20 cellular contexts compared by ENCODE assay signal in genomic region chr18:50790956-50791355, GRCh38. TPM values are rescaled to one million over a fixed set of nuclear protein-coding genes. Genes with fewer than 3 reads are reported as not detected.
DNase-seq lines count a peak whose midpoint lies in the region; ATAC-seq and TF ChIP-seq lines count a peak whose summit lies in the region.
"Had no signal": no experiment of that assay in that cellular context is flagged by ENCODE, and none has a peak within 500 bp of the region (broad histone marks: within the 10 kb centered on the region; RNA-seq: fewer than 3 reads in every experiment).

No MANE protein-coding gene starts in this region.

- intact Hi-C loops in mammary epithelial cell (cut with micrococcal nuclease): no loop called here
- intact Hi-C loops in MCF 10A (cut with micrococcal nuclease): no loop called here

- no peak overlapping the region for H3K27ac ChIP-seq in mammary epithelial cell (ENCODE audit: insufficient read depth, low read depth, low read length)
- H3K27ac ChIP-seq in endodermal cell (ENCODE audit: low read depth, low read length): no peak overlapping the region
- H3K27ac ChIP-seq: BLaER1 treated with 17β-estradiol and CSF1 and Interleukin-3, amounts not matched to agents 10 nM and 100 nM; KMS-11 had no signal

- DNase-seq in mammary epithelial cell (peak; percentile 36), MCF 10A (ENCODE audit: unreplicated experiment) (no peak), NCI-H146 treated with DMSO at 0.1 percent for 48 hours (lab: John Stamatoyannopoulos, UW; ENCODE audit: unreplicated experiment) (peak; percentile 94), endodermal cell (no peak)
- no peak for DNase-seq in activated CD4-positive, alpha-beta T cell treated with anti-CD3 and anti-CD28 coated beads, Interleukin-2, amount 50 U/mL, for 4 hours
- DNase-seq: CD8-positive, alpha-beta T cell; DMS53; EL; NCI-H1436 treated with DMSO at 0.1 percent for 48 hours; NCI-H2081 treated with DMSO at 0.1 percent for 48 hours; NCI-H226; SIG-M5; T-cell had no signal

- no peak overlapping the region for H3K4me3 ChIP-seq in mammary epithelial cell (replicated peaks in 1 of 3; ENCODE audit: insufficient read depth in 1 of 3, low read depth in 2 of 3, low read length in 3 of 3)
- no peak overlapping the region for H3K4me3 ChIP-seq in endodermal cell (ENCODE audit: low read length)
- H3K4me3 ChIP-seq: BLaER1 treated with 17β-estradiol and CSF1 and Interleukin-3, amounts not matched to agents 10 nM and 100 nM; GM12878 had no signal

- H3K4me3 Mint-ChIP-seq in MCF 10A (ENCODE audit: unreplicated experiment) (no peak overlapping the region), endodermal cell (no peak overlapping the region)
- H3K4me3 Mint-ChIP-seq: CD8-positive, alpha-beta T cell; T-cell had no signal

- CTCF ChIA-PET in mammary epithelial cell (lab: Charles Lee; ENCODE audit: low non-redundant PET) (no interaction called here), MCF 10A (lab: Yijun Ruan, JAX) (interaction anchor here (1.0 to 1.8 kb wide), 4 partner anchors 9 to 433 kb away, joined by 3 to 6 read pairs (median 4); no protein-coding TSS in a partner anchor)

- no peak overlapping the region for H3K9ac ChIP-seq in mammary epithelial cell (ENCODE audit: insufficient read depth, low read length)
- H3K9ac ChIP-seq in endodermal cell (ENCODE audit: extremely low read depth, low read length, poor library complexity, severe bottlenecking): no peak overlapping the region
- H3K9ac ChIP-seq: BLaER1 treated with 17β-estradiol and CSF1 and Interleukin-3, amounts not matched to agents 10 nM and 100 nM; KMS-11 had no signal

- no peak for ATAC-seq in GM18861 (IDR thresholded peaks at IDR 0.05; ENCODE audit: unreplicated experiment)
- ATAC-seq in HG03095 (IDR thresholded peaks at IDR 0.05; ENCODE audit: unreplicated experiment): no peak
- ATAC-seq: CD8-positive, alpha-beta T cell; GM12878; SK-N-SH treated with all-trans-retinoic acid at 6 μM for 48 hours; T-cell had no signal

- H3K9me3 ChIP-seq in mammary epithelial cell (replicated peaks; ENCODE audit: insufficient read depth, low read length) (no peaks in the 10 kb centered on the region), endodermal cell (ENCODE audit: control insufficient read depth, low read length) (no peaks in the 10 kb centered on the region)
- H3K9me3 ChIP-seq: BLaER1 treated with 17β-estradiol and CSF1 and Interleukin-3, amounts not matched to agents 10 nM and 100 nM had no signal

- dilution Hi-C loops in mammary epithelial cell (cut with HindIII; ENCODE audit: low sequenced_read_pairs): no loop called here

- BruUV-seq in mammary epithelial cell (replicated peaks; lab: Mats Ljungman, UMichigan): no TSS peak
- BruUV-seq in MCF 10A (replicated peaks; lab: Mats Ljungman, UMichigan): no TSS peak

- no peaks in the 10 kb centered on the region for H3K4me1 ChIP-seq in mammary epithelial cell (ENCODE audit: insufficient read depth, low read length)
- H3K4me1 ChIP-seq in endodermal cell (ENCODE audit: control insufficient read depth, insufficient read depth, low read length): peaks cover 16% of the 10 kb centered on the region

- no peaks in the 10 kb centered on the region for H3K79me2 ChIP-seq in mammary epithelial cell (ENCODE audit: insufficient read depth, low read length)

- no peak overlapping the region for H2AFZ ChIP-seq in mammary epithelial cell (ENCODE audit: low read depth, low read length)

- no peak for TF ChIP-seq CTCF in mammary epithelial cell (conservative IDR thresholded peaks at IDR 0.05 in 1 of 2, IDR thresholded peaks at IDR 0.05 in 1 of 2; ENCODE audit: extremely low read depth in 1 of 2, insufficient read depth in 1 of 2, low read depth in 1 of 2, low read length in 2 of 2)
- TF ChIP-seq CTCF in MCF 10A (IDR thresholded peaks at IDR 0.05; ENCODE audit: unreplicated experiment): no peak
- TF ChIP-seq CTCF in endodermal cell (conservative IDR thresholded peaks at IDR 0.05): no peak

- H3K4me2 ChIP-seq in mammary epithelial cell (ENCODE audit: insufficient read depth, low read depth, low read length): no peak overlapping the region
- H3K4me2 ChIP-seq: KMS-11 had no signal

- H3K27ac Mint-ChIP-seq in MCF 10A (ENCODE audit: low read depth, unreplicated experiment) (no peak overlapping the region), endodermal cell (peak overlapping the region; percentile 26)
- H3K27ac Mint-ChIP-seq: CD8-positive, alpha-beta T cell; T-cell had no signal

- 38% methylated on average over 3 of the region's 3 CpGs for WGBS in mammary epithelial cell (ENCODE audit: low coverage, missing lambda C conversion rate)
- 71 to 84% methylated on average over 1 to 2 of the region's 3 CpGs for WGBS in endodermal cell (ENCODE audit: insufficient coverage in 1 of 2, insufficient read length in 1 of 2), 2 experiments

- POLR2A ChIA-PET in MCF 10A (lab: Yijun Ruan, JAX): no interaction called here

- H3K36me3 Mint-ChIP-seq in MCF 10A (ENCODE audit: insufficient read depth, unreplicated experiment): no peaks in the 10 kb centered on the region
- no peaks in the 10 kb centered on the region for H3K36me3 Mint-ChIP-seq in endodermal cell (ENCODE audit: low read depth)
- H3K36me3 Mint-ChIP-seq: CD8-positive, alpha-beta T cell; T-cell had no signal

- H3K27me3 ChIP-seq in mammary epithelial cell (ENCODE audit: insufficient read depth, low read length) (peaks cover 5% of the 10 kb centered on the region), endodermal cell (ENCODE audit: control insufficient read depth, insufficient read depth, low read length, poor library complexity, severe bottlenecking) (no peaks in the 10 kb centered on the region)
- H3K27me3 ChIP-seq: BLaER1 treated with 17β-estradiol and CSF1 and Interleukin-3, amounts not matched to agents 10 nM and 100 nM had no signal

- peaks cover 24% of the 10 kb centered on the region for H3K27me3 Mint-ChIP-seq in MCF 10A (ENCODE audit: insufficient read depth, unreplicated experiment)
- no peaks in the 10 kb centered on the region for H3K27me3 Mint-ChIP-seq in endodermal cell (ENCODE audit: insufficient read depth)

- H3K36me3 ChIP-seq in mammary epithelial cell (ENCODE audit: insufficient read depth, low read length) (no peaks in the 10 kb centered on the region), endodermal cell (ENCODE audit: control insufficient read depth, insufficient read depth, low read length) (no peaks in the 10 kb centered on the region)
- H3K36me3 ChIP-seq: BLaER1 treated with 17β-estradiol and CSF1 and Interleukin-3, amounts not matched to agents 10 nM and 100 nM had no signal

- in situ Hi-C loops in mammary epithelial cell (cut with MboI; ENCODE audit: low sequenced_read_pairs in 2 of 2): loop anchor here in 1 of 2 donors (25.0 kb wide), 1 partner anchor 279 kb away; no protein-coding TSS in a partner anchor

- H3K4me1 Mint-ChIP-seq in MCF 10A (ENCODE audit: insufficient read depth, unreplicated experiment) (no peaks in the 10 kb centered on the region), endodermal cell (peaks cover 29% of the 10 kb centered on the region)
- H3K4me1 Mint-ChIP-seq: T-cell had no signal

- H3K9me3 Mint-ChIP-seq in MCF 10A (ENCODE audit: unreplicated experiment) (no peaks in the 10 kb centered on the region), endodermal cell (no peaks in the 10 kb centered on the region)
- H3K9me3 Mint-ChIP-seq: CD8-positive, alpha-beta T cell; T-cell had no signal

- H4K20me1 ChIP-seq in mammary epithelial cell (ENCODE audit: insufficient read depth, low read length): no peaks in the 10 kb centered on the region
- H4K20me1 ChIP-seq: BLaER1 treated with 17β-estradiol and CSF1 and Interleukin-3, amounts not matched to agents 10 nM and 100 nM had no signal

RNA-seq across cellular contexts. Expression of gene MRO, which starts 28.9 kb away (rescaled TPM):
- total RNA-seq in mammary epithelial cell: not detected
- polyA plus RNA-seq in mammary epithelial cell: not detected
- polyA minus RNA-seq in mammary epithelial cell: not detected
- total RNA-seq in MCF 10A (2022): not detected in 2 replicates
- total RNA-seq in endodermal cell: under 1 TPM; 0.35 to 0.55 TPM
- polyA plus RNA-seq in endodermal cell (2013, experiment 1 of 2): 0.11 TPM
- polyA plus RNA-seq in endodermal cell (2013, experiment 2 of 2): not detected
- total RNA-seq: CD8-positive, alpha-beta T cell; GM12878; RPMI7951; T-cell had no signal

Comparison
In these comparisons a context has a peak if more than half of its experiments do, and no peak if none do; other contexts are left out.
1. DNase-seq: peak in mammary epithelial cell (single experiment) and NCI-H146 treated with DMSO at 0.1 percent for 48 hours (single experiment); none in MCF 10A (single experiment), endodermal cell (single experiment) and activated CD4-positive, alpha-beta T cell treated with anti-CD3 and anti-CD28 coated beads, Interleukin-2, amount 50 U/mL, for 4 hours (0 of 2).